Comparison of ENCODE assay signal across 1 cellular context in the genomic region with DNA sequence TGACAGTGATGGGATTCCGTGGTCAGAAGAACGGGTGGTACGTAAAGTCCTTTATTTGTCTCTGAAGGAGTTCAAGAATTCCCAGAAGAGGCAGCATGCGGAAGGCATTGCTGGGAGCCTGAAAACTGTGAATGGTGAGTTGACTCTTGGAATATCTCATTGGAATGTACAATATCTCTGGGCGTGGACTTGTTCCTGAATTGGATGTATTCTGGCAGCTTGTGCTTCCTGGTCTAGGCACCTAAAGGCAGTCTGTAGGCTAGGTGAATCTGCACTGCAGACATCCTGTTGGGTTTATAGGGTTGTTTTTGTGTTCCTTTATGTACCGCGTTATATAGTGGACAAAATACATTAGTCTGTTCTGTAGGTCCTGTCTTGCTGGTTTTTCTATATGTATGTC.
TF ChIP-seq lines count a peak whose summit lies in the region.

No MANE protein-coding gene starts in this region.

TF ChIP-seq in GM23338, 12 proteins besides CTCF, POLR2A, EP300 and RAD21:
- TF ChIP-seq, protein P1, sequence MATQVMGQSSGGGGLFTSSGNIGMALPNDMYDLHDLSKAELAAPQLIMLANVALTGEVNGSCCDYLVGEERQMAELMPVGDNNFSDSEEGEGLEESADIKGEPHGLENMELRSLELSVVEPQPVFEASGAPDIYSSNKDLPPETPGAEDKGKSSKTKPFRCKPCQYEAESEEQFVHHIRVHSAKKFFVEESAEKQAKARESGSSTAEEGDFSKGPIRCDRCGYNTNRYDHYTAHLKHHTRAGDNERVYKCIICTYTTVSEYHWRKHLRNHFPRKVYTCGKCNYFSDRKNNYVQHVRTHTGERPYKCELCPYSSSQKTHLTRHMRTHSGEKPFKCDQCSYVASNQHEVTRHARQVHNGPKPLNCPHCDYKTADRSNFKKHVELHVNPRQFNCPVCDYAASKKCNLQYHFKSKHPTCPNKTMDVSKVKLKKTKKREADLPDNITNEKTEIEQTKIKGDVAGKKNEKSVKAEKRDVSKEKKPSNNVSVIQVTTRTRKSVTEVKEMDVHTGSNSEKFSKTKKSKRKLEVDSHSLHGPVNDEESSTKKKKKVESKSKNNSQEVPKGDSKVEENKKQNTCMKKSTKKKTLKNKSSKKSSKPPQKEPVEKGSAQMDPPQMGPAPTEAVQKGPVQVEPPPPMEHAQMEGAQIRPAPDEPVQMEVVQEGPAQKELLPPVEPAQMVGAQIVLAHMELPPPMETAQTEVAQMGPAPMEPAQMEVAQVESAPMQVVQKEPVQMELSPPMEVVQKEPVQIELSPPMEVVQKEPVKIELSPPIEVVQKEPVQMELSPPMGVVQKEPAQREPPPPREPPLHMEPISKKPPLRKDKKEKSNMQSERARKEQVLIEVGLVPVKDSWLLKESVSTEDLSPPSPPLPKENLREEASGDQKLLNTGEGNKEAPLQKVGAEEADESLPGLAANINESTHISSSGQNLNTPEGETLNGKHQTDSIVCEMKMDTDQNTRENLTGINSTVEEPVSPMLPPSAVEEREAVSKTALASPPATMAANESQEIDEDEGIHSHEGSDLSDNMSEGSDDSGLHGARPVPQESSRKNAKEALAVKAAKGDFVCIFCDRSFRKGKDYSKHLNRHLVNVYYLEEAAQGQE (IDR thresholded peaks at IDR 0.05; ENCODE audit: unreplicated experiment) = no peak
- TF ChIP-seq POLR2AphosphoS5 (IDR thresholded peaks at IDR 0.05; ENCODE audit: low read depth) = no peak
- TF ChIP-seq JUNB (IDR thresholded peaks at IDR 0.05; ENCODE audit: unreplicated experiment) = no peak
- no peak for TF ChIP-seq STAT1 (IDR thresholded peaks at IDR 0.05; ENCODE audit: unreplicated experiment)
- TF ChIP-seq NANOG (IDR thresholded peaks at IDR 0.05; ENCODE audit: borderline replicate concordance) = no peak
- no peak for TF ChIP-seq EZH2 (IDR thresholded peaks at IDR 0.05; ENCODE audit: low read depth, unreplicated experiment)
- TF ChIP-seq, protein P2, sequence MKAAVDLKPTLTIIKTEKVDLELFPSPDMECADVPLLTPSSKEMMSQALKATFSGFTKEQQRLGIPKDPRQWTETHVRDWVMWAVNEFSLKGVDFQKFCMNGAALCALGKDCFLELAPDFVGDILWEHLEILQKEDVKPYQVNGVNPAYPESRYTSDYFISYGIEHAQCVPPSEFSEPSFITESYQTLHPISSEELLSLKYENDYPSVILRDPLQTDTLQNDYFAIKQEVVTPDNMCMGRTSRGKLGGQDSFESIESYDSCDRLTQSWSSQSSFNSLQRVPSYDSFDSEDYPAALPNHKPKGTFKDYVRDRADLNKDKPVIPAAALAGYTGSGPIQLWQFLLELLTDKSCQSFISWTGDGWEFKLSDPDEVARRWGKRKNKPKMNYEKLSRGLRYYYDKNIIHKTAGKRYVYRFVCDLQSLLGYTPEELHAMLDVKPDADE (IDR thresholded peaks at IDR 0.05) = no peak
- TF ChIP-seq EZH2phosphoT487 (IDR thresholded peaks at IDR 0.05; ENCODE audit: unreplicated experiment) = no peak
- TF ChIP-seq, protein P3, sequence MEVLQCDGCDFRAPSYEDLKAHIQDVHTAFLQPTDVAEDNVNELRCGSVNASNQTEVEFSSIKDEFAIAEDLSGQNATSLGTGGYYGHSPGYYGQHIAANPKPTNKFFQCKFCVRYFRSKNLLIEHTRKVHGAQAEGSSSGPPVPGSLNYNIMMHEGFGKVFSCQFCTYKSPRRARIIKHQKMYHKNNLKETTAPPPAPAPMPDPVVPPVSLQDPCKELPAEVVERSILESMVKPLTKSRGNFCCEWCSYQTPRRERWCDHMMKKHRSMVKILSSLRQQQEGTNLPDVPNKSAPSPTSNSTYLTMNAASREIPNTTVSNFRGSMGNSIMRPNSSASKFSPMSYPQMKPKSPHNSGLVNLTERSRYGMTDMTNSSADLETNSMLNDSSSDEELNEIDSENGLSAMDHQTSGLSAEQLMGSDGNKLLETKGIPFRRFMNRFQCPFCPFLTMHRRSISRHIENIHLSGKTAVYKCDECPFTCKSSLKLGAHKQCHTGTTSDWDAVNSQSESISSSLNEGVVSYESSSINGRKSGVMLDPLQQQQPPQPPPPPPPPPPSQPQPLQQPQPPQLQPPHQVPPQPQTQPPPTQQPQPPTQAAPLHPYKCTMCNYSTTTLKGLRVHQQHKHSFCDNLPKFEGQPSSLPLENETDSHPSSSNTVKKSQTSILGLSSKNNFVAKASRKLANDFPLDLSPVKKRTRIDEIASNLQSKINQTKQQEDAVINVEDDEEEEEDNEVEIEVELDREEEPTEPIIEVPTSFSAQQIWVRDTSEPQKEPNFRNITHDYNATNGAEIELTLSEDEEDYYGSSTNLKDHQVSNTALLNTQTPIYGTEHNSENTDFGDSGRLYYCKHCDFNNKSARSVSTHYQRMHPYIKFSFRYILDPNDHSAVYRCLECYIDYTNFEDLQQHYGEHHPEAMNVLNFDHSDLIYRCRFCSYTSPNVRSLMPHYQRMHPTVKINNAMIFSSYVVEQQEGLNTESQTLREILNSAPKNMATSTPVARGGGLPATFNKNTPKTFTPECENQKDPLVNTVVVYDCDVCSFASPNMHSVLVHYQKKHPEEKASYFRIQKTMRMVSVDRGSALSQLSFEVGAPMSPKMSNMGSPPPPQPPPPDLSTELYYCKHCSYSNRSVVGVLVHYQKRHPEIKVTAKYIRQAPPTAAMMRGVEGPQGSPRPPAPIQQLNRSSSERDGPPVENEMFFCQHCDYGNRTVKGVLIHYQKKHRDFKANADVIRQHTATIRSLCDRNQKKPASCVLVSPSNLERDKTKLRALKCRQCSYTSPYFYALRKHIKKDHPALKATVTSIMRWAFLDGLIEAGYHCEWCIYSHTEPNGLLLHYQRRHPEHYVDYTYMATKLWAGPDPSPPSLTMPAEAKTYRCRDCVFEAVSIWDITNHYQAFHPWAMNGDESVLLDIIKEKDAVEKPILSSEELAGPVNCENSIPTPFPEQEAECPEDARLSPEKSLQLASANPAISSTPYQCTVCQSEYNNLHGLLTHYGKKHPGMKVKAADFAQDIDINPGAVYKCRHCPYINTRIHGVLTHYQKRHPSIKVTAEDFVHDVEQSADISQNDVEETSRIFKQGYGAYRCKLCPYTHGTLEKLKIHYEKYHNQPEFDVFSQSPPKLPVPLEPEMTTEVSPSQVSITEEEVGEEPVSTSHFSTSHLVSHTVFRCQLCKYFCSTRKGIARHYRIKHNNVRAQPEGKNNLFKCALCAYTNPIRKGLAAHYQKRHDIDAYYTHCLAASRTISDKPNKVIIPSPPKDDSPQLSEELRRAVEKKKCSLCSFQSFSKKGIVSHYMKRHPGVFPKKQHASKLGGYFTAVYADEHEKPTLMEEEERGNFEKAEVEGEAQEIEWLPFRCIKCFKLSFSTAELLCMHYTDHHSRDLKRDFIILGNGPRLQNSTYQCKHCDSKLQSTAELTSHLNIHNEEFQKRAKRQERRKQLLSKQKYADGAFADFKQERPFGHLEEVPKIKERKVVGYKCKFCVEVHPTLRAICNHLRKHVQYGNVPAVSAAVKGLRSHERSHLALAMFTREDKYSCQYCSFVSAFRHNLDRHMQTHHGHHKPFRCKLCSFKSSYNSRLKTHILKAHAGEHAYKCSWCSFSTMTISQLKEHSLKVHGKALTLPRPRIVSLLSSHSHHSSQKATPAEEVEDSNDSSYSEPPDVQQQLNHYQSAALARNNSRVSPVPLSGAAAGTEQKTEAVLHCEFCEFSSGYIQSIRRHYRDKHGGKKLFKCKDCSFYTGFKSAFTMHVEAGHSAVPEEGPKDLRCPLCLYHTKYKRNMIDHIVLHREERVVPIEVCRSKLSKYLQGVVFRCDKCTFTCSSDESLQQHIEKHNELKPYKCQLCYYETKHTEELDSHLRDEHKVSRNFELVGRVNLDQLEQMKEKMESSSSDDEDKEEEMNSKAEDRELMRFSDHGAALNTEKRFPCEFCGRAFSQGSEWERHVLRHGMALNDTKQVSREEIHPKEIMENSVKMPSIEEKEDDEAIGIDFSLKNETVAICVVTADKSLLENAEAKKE (CRISPR knock-in tag; IDR thresholded peaks at IDR 0.05) = no peak
- no peak for TF ChIP-seq ZNF114 (CRISPR knock-in tag; IDR thresholded peaks at IDR 0.05)
- TF ChIP-seq CREB1 (CRISPR knock-in tag; IDR thresholded peaks at IDR 0.05; ENCODE audit: low read depth) = no peak
- no peak for TF ChIP-seq ZNF331 (CRISPR knock-in tag; IDR thresholded peaks at IDR 0.05; ENCODE audit: low read depth)
